Comparison of ENCODE assay signal across 8 cellular contexts in the genomic region with DNA sequence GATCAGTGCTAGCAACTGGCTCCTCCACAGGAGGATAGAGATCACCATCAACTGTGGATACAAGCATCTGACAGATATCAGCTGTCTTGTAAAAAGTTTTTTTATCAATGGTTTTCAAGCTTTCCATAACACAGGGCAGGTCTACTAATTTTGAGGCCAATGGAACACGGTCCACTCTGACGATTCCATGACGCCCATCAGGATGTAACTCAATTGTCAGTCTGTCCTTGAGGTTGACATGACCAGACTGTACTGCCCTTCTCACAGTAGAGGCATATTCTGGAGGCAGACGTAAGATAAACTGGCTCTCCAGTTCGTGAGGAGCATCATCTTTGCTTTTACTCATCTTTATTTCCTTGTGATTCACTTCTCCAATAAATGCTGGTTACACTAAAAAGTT. TPM values are rescaled to one million over a fixed set of nuclear protein-coding genes. Genes with fewer than 3 reads are reported as not detected.
DNase-seq lines count a peak whose midpoint lies in the region; ATAC-seq and TF ChIP-seq lines count a peak whose summit lies in the region.

No MANE protein-coding gene starts in this region.

- DNase-seq in NB4 (ENCODE audit: low read depth) (no peak), neural crest cell (ENCODE audit: low read depth, low spot score) (no peak), NCI-H1092 treated with DMSO at 0.1 percent for 48 hours (lab: John Stamatoyannopoulos, UW) (no peak), GM20000 (ENCODE audit: low spot score) (no peak)

- H3K36me3 ChIP-seq in BLaER1 (peaks cover 53% of the 10 kb centered on the region), ectodermal cell (ENCODE audit: control insufficient read depth, insufficient read depth, low read length) (peaks cover 29% of the 10 kb centered on the region)

- peaks cover 10% of the 10 kb centered on the region for H3K27me3 Mint-ChIP-seq in neural crest cell (ENCODE audit: low read depth)

- peaks cover 27% of the 10 kb centered on the region for H3K4me1 Mint-ChIP-seq in neural crest cell

- TF ChIP-seq CTCF in NB4 (IDR thresholded peaks at IDR 0.05; ENCODE audit: low read depth, low read length), result no peak
- no peak for TF ChIP-seq CTCF in neural crest cell (conservative IDR thresholded peaks at IDR 0.05)
- no peak for TF ChIP-seq CTCF in GM20000 (IDR thresholded peaks at IDR 0.05; ENCODE audit: extremely low read depth, missing control alignments)

- H3K4me3 ChIP-seq in BLaER1, result peak overlapping the region; percentile 76
- H3K4me3 ChIP-seq in NB4 (ENCODE audit: low read depth, low read length), result peak overlapping the region; percentile 91
- H3K4me3 ChIP-seq in ectodermal cell (ENCODE audit: insufficient read depth, low read depth, low read length), result peak overlapping the region; percentile 96

- WGBS in ectodermal cell, 2 experiments, result 80% methylated on average over 5 of the region's 5 CpGs

- peak overlapping the region; percentile 69 for H3K4me2 ChIP-seq in BLaER1

- H3K4me3 Mint-ChIP-seq in neural crest cell, result peak overlapping the region; percentile 94

- no peak overlapping the region for H3K27ac ChIP-seq in BLaER1
- no peak overlapping the region for H3K27ac ChIP-seq in ectodermal cell (ENCODE audit: insufficient read depth, low read depth, low read length, poor library complexity, severe bottlenecking)

- H3K27ac Mint-ChIP-seq in neural crest cell (ENCODE audit: unreplicated experiment), result peak overlapping the region; percentile 96

- peaks cover 36% of the 10 kb centered on the region for H3K9me3 Mint-ChIP-seq in neural crest cell

- H4K20me1 ChIP-seq in BLaER1, result no peaks in the 10 kb centered on the region

- H3K4me1 ChIP-seq in BLaER1 (peaks cover 6% of the 10 kb centered on the region; the same call in 1 of the 2 replicates), ectodermal cell (ENCODE audit: control insufficient read depth, insufficient read depth, low read length) (no peaks in the 10 kb centered on the region)

- ATAC-seq in GM21367 (IDR thresholded peaks at IDR 0.05; ENCODE audit: unreplicated experiment) (no peak), GM19452 (IDR thresholded peaks at IDR 0.05; ENCODE audit: unreplicated experiment) (no peak)

- H3K9ac ChIP-seq in BLaER1, result peak overlapping the region; percentile 91; the same call in 1 of the 2 replicates

- H3K27me3 ChIP-seq in BLaER1, result no peaks in the 10 kb centered on the region
- H3K27me3 ChIP-seq in ectodermal cell (ENCODE audit: control insufficient read depth, insufficient read depth, low read length, poor library complexity, severe bottlenecking), result no peaks in the 10 kb centered on the region

- TF ChIP-seq POLR2A in NB4 (IDR thresholded peaks at IDR 0.05; ENCODE audit: extremely low read depth, insufficient read length), result no peak

- H3K9me3 ChIP-seq in BLaER1 (peaks cover 89% of the 10 kb centered on the region), ectodermal cell (ENCODE audit: control insufficient read depth, low read length) (peaks cover 24% of the 10 kb centered on the region)

- peaks cover 60% of the 10 kb centered on the region for H3K36me3 Mint-ChIP-seq in neural crest cell (ENCODE audit: low read depth)

RNA-seq across cellular contexts. Expression of a gene that starts 0.9 kb away (rescaled TPM):
- 152 TPM for polyA plus RNA-seq in ectodermal cell (2013, experiment 1 of 4)
- polyA plus RNA-seq in ectodermal cell (2013, experiment 2 of 4), result 135 TPM
- polyA plus RNA-seq in ectodermal cell (2013, experiment 3 of 4), result 135 TPM
- polyA plus RNA-seq in ectodermal cell (2013, experiment 4 of 4), result 154 TPM
- total RNA-seq in neural crest cell, result 100.0 and 100 TPM in 2 replicates

RNA-seq across cellular contexts. Expression of a gene that starts 10.6 kb away (rescaled TPM):
- polyA plus RNA-seq in ectodermal cell (2013, experiment 1 of 4), result 0.93 TPM
- 0.91 TPM for polyA plus RNA-seq in ectodermal cell (2013, experiment 2 of 4)
- 0.48 TPM for polyA plus RNA-seq in ectodermal cell (2013, experiment 3 of 4)
- 0.61 TPM for polyA plus RNA-seq in ectodermal cell (2013, experiment 4 of 4)
- total RNA-seq in neural crest cell, result 0.54 and 0.93 TPM in 2 replicates

RNA-seq across cellular contexts. Expression of a gene that starts 15.8 kb away (rescaled TPM):
- not detected for polyA plus RNA-seq in ectodermal cell (2013, experiment 1 of 4)
- polyA plus RNA-seq in ectodermal cell (2013, experiment 2 of 4), result not detected
- polyA plus RNA-seq in ectodermal cell (2013, experiment 3 of 4), result not detected
- polyA plus RNA-seq in ectodermal cell (2013, experiment 4 of 4), result not detected
- 0.72 and 1.1 TPM in 2 replicates for total RNA-seq in neural crest cell

RNA-seq across cellular contexts. Expression of a gene that starts 18.9 kb away (rescaled TPM):
- polyA plus RNA-seq in ectodermal cell (2013, experiment 1 of 4), result 0.48 TPM
- 0.66 TPM for polyA plus RNA-seq in ectodermal cell (2013, experiment 2 of 4)
- 0.43 TPM for polyA plus RNA-seq in ectodermal cell (2013, experiment 3 of 4)
- polyA plus RNA-seq in ectodermal cell (2013, experiment 4 of 4), result 0.36 TPM
- 0.32 and 0.54 TPM in 2 replicates for total RNA-seq in neural crest cell

RNA-seq across cellular contexts. Expression of a gene that starts 23.9 kb away (rescaled TPM):
- polyA plus RNA-seq in ectodermal cell (2013, experiment 1 of 4), result 8.4 TPM
- polyA plus RNA-seq in ectodermal cell (2013, experiment 2 of 4), result 8.6 TPM
- polyA plus RNA-seq in ectodermal cell (2013, experiment 3 of 4), result 4.3 TPM
- polyA plus RNA-seq in ectodermal cell (2013, experiment 4 of 4), result 4.9 TPM
- total RNA-seq in neural crest cell, result 0.16 and 0.33 TPM in 2 replicates
